Comparison of ENCODE assay signal across 3 cellular contexts in the genomic region with DNA sequence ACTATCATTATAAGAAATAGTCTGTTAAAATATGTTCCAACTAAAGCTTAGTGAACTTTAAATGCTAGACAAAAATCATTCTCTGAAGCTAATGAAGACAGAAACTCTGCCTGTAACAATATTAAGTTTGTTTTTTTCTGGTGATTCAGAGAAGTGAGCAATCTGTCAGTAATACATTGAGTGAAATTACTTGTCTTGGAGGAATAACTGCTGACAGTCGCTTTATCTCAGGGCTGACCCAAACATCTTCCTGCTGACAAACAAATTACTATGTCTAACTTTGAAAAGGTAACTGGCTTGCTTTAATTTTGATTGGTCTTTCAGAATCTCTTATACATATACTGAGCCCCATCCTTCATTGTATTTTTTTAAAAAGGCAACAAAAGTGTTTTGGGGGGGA.
TF ChIP-seq lines count a peak whose summit lies in the region.

No MANE protein-coding gene starts in this region.

TF ChIP-seq in A549, 52 proteins besides CTCF, POLR2A, EP300 and RAD21 (continued from another document):
- TF ChIP-seq, protein P1, sequence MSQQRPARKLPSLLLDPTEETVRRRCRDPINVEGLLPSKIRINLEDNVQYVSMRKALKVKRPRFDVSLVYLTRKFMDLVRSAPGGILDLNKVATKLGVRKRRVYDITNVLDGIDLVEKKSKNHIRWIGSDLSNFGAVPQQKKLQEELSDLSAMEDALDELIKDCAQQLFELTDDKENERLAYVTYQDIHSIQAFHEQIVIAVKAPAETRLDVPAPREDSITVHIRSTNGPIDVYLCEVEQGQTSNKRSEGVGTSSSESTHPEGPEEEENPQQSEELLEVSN (IDR thresholded peaks at IDR 0.05; ENCODE audit: borderline replicate concordance, low read depth): no peak
- TF ChIP-seq MAFK (IDR thresholded peaks at IDR 0.05; ENCODE audit: partially characterized antibody) (peak; percentile 13), KDM5A (IDR thresholded peaks at IDR 0.05) (no peak), MAZ (IDR thresholded peaks at IDR 0.05; ENCODE audit: borderline replicate concordance, low read depth, low read length) (no peak)
TF ChIP-seq in A549: peak in this region for 1.

TF ChIP-seq in IMR-90, 13 proteins besides CTCF, POLR2A, EP300 and RAD21 (continued from another document):
- TF ChIP-seq ELK1 (IDR thresholded peaks at IDR 0.05; ENCODE audit: borderline replicate concordance, low read depth, low read length) (no peak), NFE2L2 (IDR thresholded peaks at IDR 0.05; ENCODE audit: low read depth, low read length) (no peak), BHLHE40 (IDR thresholded peaks at IDR 0.05; ENCODE audit: low read depth, low read length) (no peak), MAZ (IDR thresholded peaks at IDR 0.05; ENCODE audit: borderline replicate concordance, low read depth, low read length) (no peak)

TF ChIP-seq in neural cell, 6 proteins besides CTCF, POLR2A, EP300 and RAD21 (continued from another document):
- TF ChIP-seq, protein P2, sequence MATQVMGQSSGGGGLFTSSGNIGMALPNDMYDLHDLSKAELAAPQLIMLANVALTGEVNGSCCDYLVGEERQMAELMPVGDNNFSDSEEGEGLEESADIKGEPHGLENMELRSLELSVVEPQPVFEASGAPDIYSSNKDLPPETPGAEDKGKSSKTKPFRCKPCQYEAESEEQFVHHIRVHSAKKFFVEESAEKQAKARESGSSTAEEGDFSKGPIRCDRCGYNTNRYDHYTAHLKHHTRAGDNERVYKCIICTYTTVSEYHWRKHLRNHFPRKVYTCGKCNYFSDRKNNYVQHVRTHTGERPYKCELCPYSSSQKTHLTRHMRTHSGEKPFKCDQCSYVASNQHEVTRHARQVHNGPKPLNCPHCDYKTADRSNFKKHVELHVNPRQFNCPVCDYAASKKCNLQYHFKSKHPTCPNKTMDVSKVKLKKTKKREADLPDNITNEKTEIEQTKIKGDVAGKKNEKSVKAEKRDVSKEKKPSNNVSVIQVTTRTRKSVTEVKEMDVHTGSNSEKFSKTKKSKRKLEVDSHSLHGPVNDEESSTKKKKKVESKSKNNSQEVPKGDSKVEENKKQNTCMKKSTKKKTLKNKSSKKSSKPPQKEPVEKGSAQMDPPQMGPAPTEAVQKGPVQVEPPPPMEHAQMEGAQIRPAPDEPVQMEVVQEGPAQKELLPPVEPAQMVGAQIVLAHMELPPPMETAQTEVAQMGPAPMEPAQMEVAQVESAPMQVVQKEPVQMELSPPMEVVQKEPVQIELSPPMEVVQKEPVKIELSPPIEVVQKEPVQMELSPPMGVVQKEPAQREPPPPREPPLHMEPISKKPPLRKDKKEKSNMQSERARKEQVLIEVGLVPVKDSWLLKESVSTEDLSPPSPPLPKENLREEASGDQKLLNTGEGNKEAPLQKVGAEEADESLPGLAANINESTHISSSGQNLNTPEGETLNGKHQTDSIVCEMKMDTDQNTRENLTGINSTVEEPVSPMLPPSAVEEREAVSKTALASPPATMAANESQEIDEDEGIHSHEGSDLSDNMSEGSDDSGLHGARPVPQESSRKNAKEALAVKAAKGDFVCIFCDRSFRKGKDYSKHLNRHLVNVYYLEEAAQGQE (IDR thresholded peaks at IDR 0.05; ENCODE audit: borderline replicate concordance): no peak
- TF ChIP-seq TAF1 (IDR thresholded peaks at IDR 0.05; ENCODE audit: low read depth): no peak
- no peak for TF ChIP-seq MXI1 (conservative IDR thresholded peaks at IDR 0.05; ENCODE audit: poor library complexity, severe bottlenecking)
